ENCODE assay signal across 11 cellular contexts in genomic region chr12:55708695-55709233, GRCh38. TPM values are rescaled to one million over a fixed set of nuclear protein-coding genes. Genes with fewer than 3 reads are reported as not detected.
DNase-seq lines count a peak whose midpoint lies in the region; TF ChIP-seq lines count a peak whose summit lies in the region.
"Had no signal": no experiment of that assay in that cellular context is flagged by ENCODE, and none has a peak within 500 bp of the region (broad histone marks: within the 10 kb centered on the region; RNA-seq: fewer than 3 reads in every experiment).

No MANE protein-coding gene starts in this region.

- DNase-seq in activated T-cell treated with anti-CD3 and anti-CD28 coated beads, Interleukin-2, amount 50 U/mL, for 24 hours = no peak
- no peak for DNase-seq in activated T-cell treated with anti-CD3 and anti-CD28 coated beads, Interleukin-2, amount 50 U/mL, for 1 hour
- DNase-seq in chondrocyte (ENCODE audit: low spot score) (peak; percentile 22), type B pancreatic cell (ENCODE audit: extremely low spot score, unreplicated experiment) (no peak), occipital lobe (lab: John Stamatoyannopoulos, UW) (no peak), NCI-H146 treated with DMSO at 0.1 percent for 48 hours (lab: John Stamatoyannopoulos, UW; ENCODE audit: unreplicated experiment) (no peak), HCEC 1CT (no peak)

- H3K4me1 Mint-ChIP-seq in activated T-cell treated with anti-CD3 and anti-CD28 coated beads, Interleukin-2, amount 50 U/mL, for 24 hours (ENCODE audit: low read depth) = peaks cover 19% of the 10 kb centered on the region
- H3K4me1 Mint-ChIP-seq in chondrocyte (ENCODE audit: low read depth) (peaks cover 37% of the 10 kb centered on the region), type B pancreatic cell (ENCODE audit: unreplicated experiment) (peaks cover 20% of the 10 kb centered on the region)

- H3K27me3 Mint-ChIP-seq in activated T-cell treated with anti-CD3 and anti-CD28 coated beads, Interleukin-2, amount 50 U/mL, for 24 hours = peaks cover 29% of the 10 kb centered on the region
- peaks cover 25% of the 10 kb centered on the region for H3K27me3 Mint-ChIP-seq in chondrocyte (ENCODE audit: low read depth)
- H3K27me3 Mint-ChIP-seq in type B pancreatic cell = peaks cover 87% of the 10 kb centered on the region

- no peaks in the 10 kb centered on the region for H3K9me3 ChIP-seq in mesodermal cell (ENCODE audit: control insufficient read depth, low read length)

- no peak overlapping the region for H3K27ac ChIP-seq in mesodermal cell (ENCODE audit: low read depth, low read length, severe bottlenecking)
- H3K27ac ChIP-seq: C4-2B, parathyroid adenoma, SK-N-MC had no signal

- no peaks in the 10 kb centered on the region for H3K36me3 Mint-ChIP-seq in activated T-cell treated with anti-CD3 and anti-CD28 coated beads, Interleukin-2, amount 50 U/mL, for 24 hours (ENCODE audit: low read depth)
- H3K36me3 Mint-ChIP-seq in chondrocyte (ENCODE audit: low read depth) = no peaks in the 10 kb centered on the region
- no peaks in the 10 kb centered on the region for H3K36me3 Mint-ChIP-seq in type B pancreatic cell

- H3K4me1 ChIP-seq in mesodermal cell (ENCODE audit: control insufficient read depth, insufficient read depth, low read length, poor library complexity, severe bottlenecking) = peaks cover 14% of the 10 kb centered on the region
- H3K4me1 ChIP-seq: parathyroid adenoma had no signal

- no peaks in the 10 kb centered on the region for H3K36me3 ChIP-seq in mesodermal cell (ENCODE audit: control insufficient read depth, insufficient read depth, low read length)

- TF ChIP-seq CTCF in chondrocyte (IDR thresholded peaks at IDR 0.05) (no peak), type B pancreatic cell (conservative IDR thresholded peaks at IDR 0.05) (no peak)

- 20 to 50% methylated on average over 1 of the region's 3 CpGs for WGBS in mesodermal cell (ENCODE audit: insufficient coverage in 2 of 2), 2 experiments

- peak overlapping the region; percentile 57 for H3K4me3 ChIP-seq in mesodermal cell (ENCODE audit: extremely low read depth, insufficient read depth, low read length, poor library complexity, severe bottlenecking)

- H3K9me3 Mint-ChIP-seq in activated T-cell treated with anti-CD3 and anti-CD28 coated beads, Interleukin-2, amount 50 U/mL, for 24 hours = no peaks in the 10 kb centered on the region
- H3K9me3 Mint-ChIP-seq in chondrocyte (ENCODE audit: low read depth) = no peaks in the 10 kb centered on the region
- no peaks in the 10 kb centered on the region for H3K9me3 Mint-ChIP-seq in type B pancreatic cell

- H3K27ac Mint-ChIP-seq in activated T-cell treated with anti-CD3 and anti-CD28 coated beads, Interleukin-2, amount 50 U/mL, for 24 hours = no peak overlapping the region
- H3K27ac Mint-ChIP-seq in chondrocyte (ENCODE audit: unreplicated experiment) (no peak overlapping the region), type B pancreatic cell (no peak overlapping the region)

- peak overlapping the region; percentile 77 for H3K4me3 Mint-ChIP-seq in activated T-cell treated with anti-CD3 and anti-CD28 coated beads, Interleukin-2, amount 50 U/mL, for 24 hours
- H3K4me3 Mint-ChIP-seq in chondrocyte (ENCODE audit: unreplicated experiment) = peak overlapping the region; percentile 75
- H3K4me3 Mint-ChIP-seq in type B pancreatic cell = peak overlapping the region; percentile 88

RNA-seq across cellular contexts. Expression of gene ITGA7, which starts 1.1 kb away (rescaled TPM):
- 5.6 to 32.4 TPM (median 31.6 TPM) in 3 replicates for total RNA-seq in chondrocyte
- polyA plus RNA-seq in mesodermal cell (2013, experiment 1 of 2) = 41.9 TPM
- 33.4 TPM for polyA plus RNA-seq in mesodermal cell (2013, experiment 2 of 2)
- total RNA-seq in type B pancreatic cell (ENCODE audit: low replicate concordance) = 10.4 and 39.2 TPM in 2 replicates
- 6.2 TPM for total RNA-seq in occipital lobe

RNA-seq across cellular contexts. Expression of gene BLOC1S1, which starts 7.1 kb away (rescaled TPM):
- total RNA-seq in chondrocyte (67.3 to 78.4 TPM (median 77.2 TPM) in 3 replicates), type B pancreatic cell (ENCODE audit: low replicate concordance) (89.9 and 98.6 TPM in 2 replicates), occipital lobe (46.0 TPM)
- 80.5 TPM for polyA plus RNA-seq in mesodermal cell (2013, experiment 1 of 2)
- polyA plus RNA-seq in mesodermal cell (2013, experiment 2 of 2) = 77.1 TPM

RNA-seq across cellular contexts. Expression of gene RDH5, which starts 11.4 kb away (rescaled TPM):
- total RNA-seq in chondrocyte (2.3 to 3.7 TPM (median 3.2 TPM) in 3 replicates), type B pancreatic cell (ENCODE audit: low replicate concordance) (7.4 and 14.1 TPM in 2 replicates), occipital lobe (6.6 TPM)
- polyA plus RNA-seq in mesodermal cell (2013, experiment 1 of 2) = 1.0 TPM
- 3.6 TPM for polyA plus RNA-seq in mesodermal cell (2013, experiment 2 of 2)

RNA-seq across cellular contexts. Expression of gene CD63, which starts 20.0 kb away (rescaled TPM):
- total RNA-seq in chondrocyte (1,244 to 1,365 TPM (median 1,317 TPM) in 3 replicates), type B pancreatic cell (ENCODE audit: low replicate concordance) (525 and 567 TPM in 2 replicates), occipital lobe (187 TPM)
- 883 TPM for polyA plus RNA-seq in mesodermal cell (2013, experiment 1 of 2)
- 779 TPM for polyA plus RNA-seq in mesodermal cell (2013, experiment 2 of 2)

RNA-seq across cellular contexts. Expression of gene GDF11, which starts 34.2 kb away (rescaled TPM):
- total RNA-seq in chondrocyte (17.8 to 19.1 TPM (median 18.3 TPM) in 3 replicates), type B pancreatic cell (ENCODE audit: low replicate concordance) (11.8 and 40.1 TPM in 2 replicates), occipital lobe (6.6 TPM)
- 22.8 TPM for polyA plus RNA-seq in mesodermal cell (2013, experiment 1 of 2)
- 20.3 TPM for polyA plus RNA-seq in mesodermal cell (2013, experiment 2 of 2)
